In the genomic region with DNA sequence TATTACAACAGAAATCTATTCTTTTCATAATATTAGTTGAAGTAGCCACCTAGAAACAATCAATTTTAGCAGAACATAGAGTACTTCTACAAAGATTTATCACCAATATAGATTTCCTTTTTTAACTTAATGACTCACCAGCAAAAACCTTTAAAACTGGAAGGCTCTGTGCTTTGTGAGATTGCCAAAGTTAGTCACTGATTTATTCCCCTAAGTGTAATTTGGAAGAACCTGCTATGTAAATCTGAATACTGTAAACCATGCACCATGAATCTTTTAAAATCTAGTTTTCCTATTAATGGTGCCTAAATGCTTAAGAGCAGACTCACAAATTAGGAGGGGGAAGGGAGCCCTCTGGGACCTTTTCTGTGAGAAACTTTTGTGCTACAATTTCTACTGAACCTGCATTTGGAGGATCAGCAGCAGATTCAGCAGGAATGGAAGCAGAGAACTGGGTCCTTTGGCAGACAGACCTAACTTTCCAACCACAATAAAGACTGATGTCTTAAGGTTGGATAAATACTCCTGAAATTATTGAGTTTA, we compare ENCODE assay signal across 13 cellular contexts. TPM values are rescaled to one million over a fixed set of nuclear protein-coding genes. Genes with fewer than 3 reads are reported as not detected.
DNase-seq lines count a peak whose midpoint lies in the region; ATAC-seq and TF ChIP-seq lines count a peak whose summit lies in the region.
"Had no signal": no experiment of that assay in that cellular context is flagged by ENCODE, and none has a peak within 500 bp of the region (broad histone marks: within the 10 kb centered on the region; RNA-seq: fewer than 3 reads in every experiment).

No MANE protein-coding gene starts in this region.

- H3K79me2 ChIP-seq in neural progenitor cell (ENCODE audit: low read depth): no peaks in the 10 kb centered on the region

- in situ Hi-C loops in GM13977 (cut with MboI; ENCODE audit: low pct_unique_long_range_greater_than_20kb, low sequenced_read_pairs, unreplicated experiment): no loop called here

- no peaks in the 10 kb centered on the region for H3F3A ChIP-seq in neural progenitor cell (ENCODE audit: low read depth)

- H3K4me3 ChIP-seq in neural progenitor cell: no peak overlapping the region

- no peaks in the 10 kb centered on the region for H3K36me3 ChIP-seq in neural progenitor cell

- peak overlapping the region; percentile 66 for H2AFZ ChIP-seq in neural progenitor cell (replicated peaks)

- intact Hi-C loops in activated CD4-positive, alpha-beta T cell treated with anti-CD3 and anti-CD28 coated beads, Interleukin-2, amount 10 ng/mL, durations not matched to agents 24 days and 14 days (cut with micrococcal nuclease): no loop called here

- peaks cover 13% of the 10 kb centered on the region for H3K4me1 Mint-ChIP-seq in neural progenitor cell
- no peaks in the 10 kb centered on the region for H3K4me1 Mint-ChIP-seq in activated CD4-positive, alpha-beta T cell treated with anti-CD3 and anti-CD28 coated beads, Interleukin-2, amount 10 ng/mL, durations not matched to agents 24 days and 14 days
- H3K4me1 Mint-ChIP-seq: activated naive CD4-positive, alpha-beta T cell treated with anti-CD3 and anti-CD28 coated beads, Interleukin-2, amount 10 ng/mL, durations not matched to agents 7 days and 5 days had no signal

- DNase-seq in AG08395 (ENCODE audit: low spot score): peak; percentile 48
- DNase-seq in RWPE1 (ENCODE audit: low spot score): peak; percentile 49
- DNase-seq in fibroblast of gingiva (ENCODE audit: low read depth): peak; percentile 65
- DNase-seq in neural progenitor cell (ENCODE audit: low spot score): no peak
- no peak for DNase-seq in activated CD4-positive, alpha-beta T cell treated with anti-CD3 and anti-CD28 coated beads, Interleukin-2, amount 10 ng/mL, durations not matched to agents 24 days and 14 days
- no peak for DNase-seq in C1 segment of cervical spinal cord (lab: John Stamatoyannopoulos, UW)
- DNase-seq in GM13977 (ENCODE audit: low spot score): no peak
- DNase-seq: activated CD4-positive, alpha-beta T cell treated with anti-CD3 and anti-CD28 coated beads for 4 hours; activated naive CD4-positive, alpha-beta T cell treated with anti-CD3 and anti-CD28 coated beads, Interleukin-2, amount 10 ng/mL, durations not matched to agents 7 days and 5 days; NCI-H2227 treated with DMSO at 0.1 percent for 48 hours; SHP77 treated with DMSO at 0.1 percent for 48 hours; stimulated activated naive CD8-positive, alpha-beta T cell treated with anti-CD3 and anti-CD28 coated beads, Interleukin-15, Interleukin-2, amounts not matched to agents 100 U/mL and 50 U/mL, for 24 hours had no signal

- no peaks in the 10 kb centered on the region for H3K4me1 ChIP-seq in neural progenitor cell

- CTCF ChIA-PET in RWPE1 (lab: Yijun Ruan, JAX): no interaction called here

- ATAC-seq in HG03045 (IDR thresholded peaks at IDR 0.05; ENCODE audit: unreplicated experiment): no peak
- ATAC-seq: stimulated activated naive CD8-positive, alpha-beta T cell treated with anti-CD3 and anti-CD28 coated beads, Interleukin-15, Interleukin-2, amounts not matched to agents 100 U/mL and 50 U/mL, for 24 hours had no signal

- TF ChIP-seq CTCF in RWPE1 (conservative IDR thresholded peaks at IDR 0.05; ENCODE audit: low read depth) (no peak), neural progenitor cell (IDR thresholded peaks at IDR 0.05) (no peak), GM13977 (IDR thresholded peaks at IDR 0.05; ENCODE audit: extremely low read depth, insufficient read depth, missing control alignments) (no peak)

- H3K9me3 ChIP-seq in neural progenitor cell (ENCODE audit: low read depth): no peaks in the 10 kb centered on the region

- H3K27me3 Mint-ChIP-seq in neural progenitor cell (ENCODE audit: insufficient read depth, low read depth): no peaks in the 10 kb centered on the region
- H3K27me3 Mint-ChIP-seq in activated CD4-positive, alpha-beta T cell treated with anti-CD3 and anti-CD28 coated beads, Interleukin-2, amount 10 ng/mL, durations not matched to agents 24 days and 14 days: peaks cover 8% of the 10 kb centered on the region

- no peak overlapping the region for H3K27ac Mint-ChIP-seq in neural progenitor cell
- H3K27ac Mint-ChIP-seq in activated CD4-positive, alpha-beta T cell treated with anti-CD3 and anti-CD28 coated beads, Interleukin-2, amount 10 ng/mL, durations not matched to agents 24 days and 14 days: no peak overlapping the region
- H3K27ac Mint-ChIP-seq: activated naive CD4-positive, alpha-beta T cell treated with anti-CD3 and anti-CD28 coated beads, Interleukin-2, amount 10 ng/mL, durations not matched to agents 7 days and 5 days had no signal

- no peak overlapping the region for H3K4me3 Mint-ChIP-seq in neural progenitor cell
- H3K4me3 Mint-ChIP-seq in activated CD4-positive, alpha-beta T cell treated with anti-CD3 and anti-CD28 coated beads, Interleukin-2, amount 10 ng/mL, durations not matched to agents 24 days and 14 days: no peak overlapping the region
- H3K4me3 Mint-ChIP-seq: activated naive CD4-positive, alpha-beta T cell treated with anti-CD3 and anti-CD28 coated beads, Interleukin-2, amount 10 ng/mL, durations not matched to agents 7 days and 5 days had no signal

- no peak overlapping the region for H3K9ac ChIP-seq in neural progenitor cell

- no peaks in the 10 kb centered on the region for H3K36me3 Mint-ChIP-seq in neural progenitor cell
- H3K36me3 Mint-ChIP-seq in activated CD4-positive, alpha-beta T cell treated with anti-CD3 and anti-CD28 coated beads, Interleukin-2, amount 10 ng/mL, durations not matched to agents 24 days and 14 days (ENCODE audit: low read depth): no peaks in the 10 kb centered on the region
- H3K36me3 Mint-ChIP-seq: activated naive CD4-positive, alpha-beta T cell treated with anti-CD3 and anti-CD28 coated beads, Interleukin-2, amount 10 ng/mL, durations not matched to agents 7 days and 5 days had no signal

- no peaks in the 10 kb centered on the region for H4K20me1 ChIP-seq in neural progenitor cell (ENCODE audit: low read depth)

- H3K4me2 ChIP-seq in neural progenitor cell: no peak overlapping the region

- H3K27me3 ChIP-seq in neural progenitor cell: no peaks in the 10 kb centered on the region

- H3K27ac ChIP-seq in RWPE1 (no peak overlapping the region), neural progenitor cell (no peak overlapping the region)

- POLR2A ChIA-PET in RWPE1 (lab: Yijun Ruan, JAX; ENCODE audit: low non-redundant PET): no interaction called here

- H3K9me3 Mint-ChIP-seq in neural progenitor cell: no peaks in the 10 kb centered on the region
- H3K9me3 Mint-ChIP-seq in activated CD4-positive, alpha-beta T cell treated with anti-CD3 and anti-CD28 coated beads, Interleukin-2, amount 10 ng/mL, durations not matched to agents 24 days and 14 days: no peaks in the 10 kb centered on the region
- H3K9me3 Mint-ChIP-seq: activated naive CD4-positive, alpha-beta T cell treated with anti-CD3 and anti-CD28 coated beads, Interleukin-2, amount 10 ng/mL, durations not matched to agents 7 days and 5 days had no signal

RNA-seq across cellular contexts. Expression of a gene that starts 57.7 kb away (rescaled TPM):
- total RNA-seq in neural progenitor cell (ENCODE audit: low replicate concordance): 140 and 236 TPM in 2 replicates
- 48.3 and 51.2 TPM in 2 replicates for total RNA-seq in activated CD4-positive, alpha-beta T cell treated with anti-CD3 and anti-CD28 coated beads, Interleukin-2, amount 10 ng/mL, durations not matched to agents 24 days and 14 days

RNA-seq across cellular contexts. Expression of a gene that starts 59.4 kb away (rescaled TPM):
- 50.8 and 71.7 TPM in 2 replicates for total RNA-seq in neural progenitor cell (ENCODE audit: low replicate concordance)
- 23.8 and 25.9 TPM in 2 replicates for total RNA-seq in activated CD4-positive, alpha-beta T cell treated with anti-CD3 and anti-CD28 coated beads, Interleukin-2, amount 10 ng/mL, durations not matched to agents 24 days and 14 days

Comparison
In these comparisons a context has a peak if more than half of its experiments do, and no peak if none do; other contexts are left out.
1. DNase-seq: peak in AG08395 (single experiment), RWPE1 (single experiment) and fibroblast of gingiva (single experiment); none in neural progenitor cell (single experiment), activated CD4-positive, alpha-beta T cell treated with anti-CD3 and anti-CD28 coated beads, Interleukin-2, amount 10 ng/mL, durations not matched to agents 24 days and 14 days (single experiment), C1 segment of cervical spinal cord (0 of 14) and GM13977 (single experiment).